1 cellular context compared by ENCODE assay signal in the genomic region with DNA sequence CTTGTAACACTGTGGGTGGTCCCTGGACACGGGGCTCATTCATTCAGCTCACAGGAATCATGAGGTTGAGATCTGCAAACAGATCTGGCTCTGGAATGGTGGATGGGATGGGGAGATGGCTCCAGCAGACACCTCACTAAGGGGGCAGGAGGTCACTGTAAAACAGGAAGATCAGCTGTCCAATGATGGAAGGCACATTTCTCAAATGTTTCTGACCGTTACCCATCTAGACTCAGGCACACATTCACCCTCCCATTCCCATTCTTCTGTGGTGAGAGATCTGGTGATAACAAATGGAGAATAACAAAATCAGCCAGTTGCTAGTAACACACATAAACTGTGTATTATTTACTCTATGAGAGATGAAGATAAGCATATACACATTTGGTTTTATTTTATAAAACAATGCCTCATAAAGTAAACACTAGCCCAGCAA.
TF ChIP-seq lines count a peak whose summit lies in the region.

No MANE protein-coding gene starts in this region.

TF ChIP-seq in SK-N-SH, 30 proteins besides CTCF, POLR2A, EP300 and RAD21 (continued from another document):
- TF ChIP-seq, protein P1, sequence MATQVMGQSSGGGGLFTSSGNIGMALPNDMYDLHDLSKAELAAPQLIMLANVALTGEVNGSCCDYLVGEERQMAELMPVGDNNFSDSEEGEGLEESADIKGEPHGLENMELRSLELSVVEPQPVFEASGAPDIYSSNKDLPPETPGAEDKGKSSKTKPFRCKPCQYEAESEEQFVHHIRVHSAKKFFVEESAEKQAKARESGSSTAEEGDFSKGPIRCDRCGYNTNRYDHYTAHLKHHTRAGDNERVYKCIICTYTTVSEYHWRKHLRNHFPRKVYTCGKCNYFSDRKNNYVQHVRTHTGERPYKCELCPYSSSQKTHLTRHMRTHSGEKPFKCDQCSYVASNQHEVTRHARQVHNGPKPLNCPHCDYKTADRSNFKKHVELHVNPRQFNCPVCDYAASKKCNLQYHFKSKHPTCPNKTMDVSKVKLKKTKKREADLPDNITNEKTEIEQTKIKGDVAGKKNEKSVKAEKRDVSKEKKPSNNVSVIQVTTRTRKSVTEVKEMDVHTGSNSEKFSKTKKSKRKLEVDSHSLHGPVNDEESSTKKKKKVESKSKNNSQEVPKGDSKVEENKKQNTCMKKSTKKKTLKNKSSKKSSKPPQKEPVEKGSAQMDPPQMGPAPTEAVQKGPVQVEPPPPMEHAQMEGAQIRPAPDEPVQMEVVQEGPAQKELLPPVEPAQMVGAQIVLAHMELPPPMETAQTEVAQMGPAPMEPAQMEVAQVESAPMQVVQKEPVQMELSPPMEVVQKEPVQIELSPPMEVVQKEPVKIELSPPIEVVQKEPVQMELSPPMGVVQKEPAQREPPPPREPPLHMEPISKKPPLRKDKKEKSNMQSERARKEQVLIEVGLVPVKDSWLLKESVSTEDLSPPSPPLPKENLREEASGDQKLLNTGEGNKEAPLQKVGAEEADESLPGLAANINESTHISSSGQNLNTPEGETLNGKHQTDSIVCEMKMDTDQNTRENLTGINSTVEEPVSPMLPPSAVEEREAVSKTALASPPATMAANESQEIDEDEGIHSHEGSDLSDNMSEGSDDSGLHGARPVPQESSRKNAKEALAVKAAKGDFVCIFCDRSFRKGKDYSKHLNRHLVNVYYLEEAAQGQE (IDR thresholded peaks at IDR 0.05; ENCODE audit: low read depth, low read length): no peak
- TF ChIP-seq RCOR1 (IDR thresholded peaks at IDR 0.05; ENCODE audit: low read length): peak; percentile 9; the same call in 1 of the 2 replicates
- peak; percentile 62 for TF ChIP-seq GATA2 (CRISPR knock-in tag; IDR thresholded peaks at IDR 0.05)
- TF ChIP-seq JUND (IDR thresholded peaks at IDR 0.05): peak; percentile 25; the same call in 1 of the 2 replicates
- TF ChIP-seq NFIC (IDR thresholded peaks at IDR 0.05; ENCODE audit: borderline replicate concordance): no peak; the same call in 1 of the 2 replicates
- TF ChIP-seq TEAD4 (IDR thresholded peaks at IDR 0.05; ENCODE audit: borderline replicate concordance, insufficient read depth): no peak
